Comparison of ENCODE assay signal across 15 cellular contexts in genomic region chr9:512555-513272, GRCh38. TPM values are rescaled to one million over a fixed set of nuclear protein-coding genes. Genes with fewer than 3 reads are reported as not detected.
DNase-seq lines count a peak whose midpoint lies in the region; ATAC-seq lines count a peak whose summit lies in the region.
"Had no signal": no experiment of that assay in that cellular context is flagged by ENCODE, and none has a peak within 500 bp of the region (broad histone marks: within the 10 kb centered on the region; RNA-seq: fewer than 3 reads in every experiment).

No MANE protein-coding gene starts in this region.

- H3K4me3 ChIP-seq in naive thymus-derived CD4-positive, alpha-beta T cell (ENCODE audit: low read length): no peak overlapping the region

- DNase-seq in NCI-H1092 (lab: John Stamatoyannopoulos, UW) (peak; percentile 21), NCI-H1436 (lab: John Stamatoyannopoulos, UW) (peak; percentile 46), NCI-H2196 treated with DMSO at 0.1 percent for 48 hours (lab: John Stamatoyannopoulos, UW; ENCODE audit: unreplicated experiment) (peak; percentile 54), H4 (ENCODE audit: low spot score) (no peak), NCI-H69 (lab: John Stamatoyannopoulos, UW) (no peak), hepatic stellate cell (ENCODE audit: low spot score) (no peak)
- DNase-seq in naive thymus-derived CD4-positive, alpha-beta T cell: no peak
- DNase-seq: CD8-positive, alpha-beta T cell; GF-D8; HFFc6; NCI-H1930; NCI-H446; SHP77; T-helper 17 cell had no signal

- no peak overlapping the region for H3K27ac ChIP-seq in naive thymus-derived CD4-positive, alpha-beta T cell (ENCODE audit: low read depth, low read length)

- POLR2A ChIA-PET in naive thymus-derived CD4-positive, alpha-beta T cell (lab: Charles Lee): interaction anchor here (0.7 to 1.2 kb wide), 2 partner anchors 9 kb away, joined by 3 to 4 read pairs; no protein-coding TSS in a partner anchor

- intact Hi-C loops in naive thymus-derived CD4-positive, alpha-beta T cell (cut with micrococcal nuclease): no loop called here

- H3K4me3 Mint-ChIP-seq in naive thymus-derived CD4-positive, alpha-beta T cell: peak overlapping the region in 2 of 10 donors; percentile 18 to 29
- H3K4me3 Mint-ChIP-seq: B cell; CD8-positive, alpha-beta T cell; HFFc6; T-helper 17 cell had no signal

- no peaks in the 10 kb centered on the region for H3K27me3 ChIP-seq in naive thymus-derived CD4-positive, alpha-beta T cell (ENCODE audit: control insufficient read depth in 2 of 2, insufficient read depth in 2 of 2, low read length in 2 of 2)

- peaks cover 12 to 58% (median 42%) of the 10 kb centered on the region in 7 donors for H3K4me1 Mint-ChIP-seq in naive thymus-derived CD4-positive, alpha-beta T cell
- H3K4me1 Mint-ChIP-seq: B cell had no signal

- CTCF ChIA-PET in naive thymus-derived CD4-positive, alpha-beta T cell (lab: Charles Lee): no interaction called here

- H3K27ac Mint-ChIP-seq in naive thymus-derived CD4-positive, alpha-beta T cell: peak overlapping the region in 8 of 9 donors; percentile 13 to 97 (median 57)
- H3K27ac Mint-ChIP-seq: B cell, HFFc6, T-helper 17 cell had no signal

- no peaks in the 10 kb centered on the region for H3K36me3 ChIP-seq in naive thymus-derived CD4-positive, alpha-beta T cell (ENCODE audit: control insufficient read depth in 2 of 3, insufficient read depth in 3 of 3, low read length in 3 of 3)

- peaks cover 6 to 28% of the 10 kb centered on the region in 2 donors for H3K4me1 ChIP-seq in naive thymus-derived CD4-positive, alpha-beta T cell (ENCODE audit: control insufficient read depth in 2 of 2, insufficient read depth in 2 of 2, low read length in 2 of 2)

- ATAC-seq in naive thymus-derived CD4-positive, alpha-beta T cell: no peak
- ATAC-seq: CD8-positive, alpha-beta T cell; T-helper 17 cell had no signal

- peaks cover 0 to 16% (median 4%) of the 10 kb centered on the region in 5 donors for H3K36me3 Mint-ChIP-seq in naive thymus-derived CD4-positive, alpha-beta T cell
- H3K36me3 Mint-ChIP-seq: CD8-positive, alpha-beta T cell had no signal

- no peaks in the 10 kb centered on the region for H3K9me3 ChIP-seq in naive thymus-derived CD4-positive, alpha-beta T cell (ENCODE audit: control insufficient read depth in 2 of 3, low read length in 3 of 3)

- peaks cover 0 to 17% (median 0%) of the 10 kb centered on the region in 5 donors for H3K27me3 Mint-ChIP-seq in naive thymus-derived CD4-positive, alpha-beta T cell
- H3K27me3 Mint-ChIP-seq: T-helper 17 cell had no signal

- H3K9me3 Mint-ChIP-seq in naive thymus-derived CD4-positive, alpha-beta T cell: peaks cover 0 to 16% (median 6%) of the 10 kb centered on the region in 11 donors
- H3K9me3 Mint-ChIP-seq: CD8-positive, alpha-beta T cell; HFFc6 had no signal

RNA-seq across cellular contexts. Expression of gene KANK1, which starts 8.2 kb away (rescaled TPM):
- total RNA-seq in naive thymus-derived CD4-positive, alpha-beta T cell: 10 to 100 TPM in 3 of 5 experiments, 1 to 10 TPM in 2; 2.4 to 47.2 (median 21.5) TPM
- polyA plus RNA-seq in naive thymus-derived CD4-positive, alpha-beta T cell: 10 to 100 TPM in 1 of 2 donors, 1 to 10 TPM in 1; 9.3 to 29.8 TPM
- total RNA-seq in H4 (2014; rRNA removed; shearing (Covaris generic)): 12.9 and 19.3 TPM in 2 replicates

Comparison
In these comparisons a context has a peak if more than half of its experiments do, and no peak if none do; other contexts are left out.
1. DNase-seq: peak in NCI-H1092 (single experiment), NCI-H1436 (single experiment) and NCI-H2196 treated with DMSO at 0.1 percent for 48 hours (single experiment); none in naive thymus-derived CD4-positive, alpha-beta T cell (0 of 9), H4 (single experiment), NCI-H69 (single experiment) and hepatic stellate cell (single experiment).